8 cellular contexts compared by ENCODE assay signal in genomic region chr15:85795320-85795668, GRCh38. TPM values are rescaled to one million over a fixed set of nuclear protein-coding genes. Genes with fewer than 3 reads are reported as not detected.
DNase-seq lines count a peak whose midpoint lies in the region; ATAC-seq and TF ChIP-seq lines count a peak whose summit lies in the region.

No MANE protein-coding gene starts in this region.

- intact Hi-C loops in spleen (cut with DNase I; ENCODE audit: low total_unique reads) (loop anchor here (10.0 kb wide), 1 partner anchor 60 kb away; no protein-coding TSS in a partner anchor), aorta (cut with DNase I) (loop anchor here in 1 of 2 donors (2.0 to 5.0 kb wide), 2 partner anchors 43 to 66 kb away; no protein-coding TSS in a partner anchor)

- H3K4me3 ChIP-seq in RWPE2 (ENCODE audit: severe bottlenecking) (peak overlapping the region; percentile 94), foreskin fibroblast (ENCODE audit: low read depth in 1 of 2, low read length in 2 of 2) (peak overlapping the region; percentile 58 to 81), spleen (peak overlapping the region; percentile 35 to 95 (median 88)), aorta (ENCODE audit: low read length in 2 of 2) (peak overlapping the region in 1 of 2 donors; percentile 55)

- H3K27me3 ChIP-seq in RWPE2 (ENCODE audit: insufficient read depth, poor library complexity, severe bottlenecking): no peaks in the 10 kb centered on the region
- peaks cover 0 to 15% (median 0%) of the 10 kb centered on the region in 7 donors for H3K27me3 ChIP-seq in spleen (replicated peaks in 1 of 7)
- no peaks in the 10 kb centered on the region for H3K27me3 ChIP-seq in aorta (ENCODE audit: control insufficient read depth in 1 of 2, insufficient read depth in 2 of 2, low read length in 1 of 2)

- WGBS in spleen, 5 donors: 46 to 57% (median 49%) methylated on average over 8 of the region's 8 CpGs
- WGBS in aorta, 2 donors: 30 to 34% methylated on average over 8 of the region's 8 CpGs

- no peak for TF ChIP-seq POLR2A in spleen (IDR thresholded peaks at IDR 0.05)

- peak; percentile 30 for DNase-seq in DMS53 (lab: John Stamatoyannopoulos, UW)
- DNase-seq in DMS53 treated with DMSO at 0.1 percent for 48 hours (lab: John Stamatoyannopoulos, UW; ENCODE audit: unreplicated experiment): no peak
- no peak for DNase-seq in RWPE2 (ENCODE audit: low spot score)
- DNase-seq in foreskin fibroblast: no peak
- DNase-seq in spleen: no peak
- no peak for DNase-seq in HUDEP-2 (lab: John Stamatoyannopoulos, UW; ENCODE audit: unreplicated experiment in 76 of 76)
- no peak for DNase-seq in aorta
- no peak for DNase-seq in effector CD8-positive, alpha-beta T cell (lab: John Stamatoyannopoulos, UW)

- H3K9me3 ChIP-seq in RWPE2 (ENCODE audit: severe bottlenecking) (no peaks in the 10 kb centered on the region), spleen (no peaks in the 10 kb centered on the region), aorta (ENCODE audit: control insufficient read depth, low read length) (no peaks in the 10 kb centered on the region)

- ATAC-seq in RWPE2 (ENCODE audit: low read depth): no peak
- ATAC-seq in aorta (ENCODE audit: low FRiP score): no peak

- H3K27ac ChIP-seq in RWPE2 (ENCODE audit: poor library complexity, severe bottlenecking) (no peak overlapping the region), spleen (peak overlapping the region in 4 of 8 donors; percentile 43 to 89 (median 84)), aorta (ENCODE audit: low read depth in 1 of 2, low read length in 2 of 2) (no peak overlapping the region)

- TF ChIP-seq CTCF in RWPE2 (IDR thresholded peaks at IDR 0.05; ENCODE audit: poor library complexity, severe bottlenecking) (no peak), foreskin fibroblast (IDR thresholded peaks at IDR 0.05; ENCODE audit: low read depth, low read length) (no peak), spleen (IDR thresholded peaks at IDR 0.05 in 8 of 11, conservative IDR thresholded peaks at IDR 0.05 in 3 of 11) (no peak)

- H3K36me3 ChIP-seq in RWPE2 (ENCODE audit: low read depth) (no peaks in the 10 kb centered on the region), spleen (no peaks in the 10 kb centered on the region), aorta (ENCODE audit: control insufficient read depth in 1 of 2, insufficient read depth in 2 of 2, low read length in 1 of 2) (no peaks in the 10 kb centered on the region)

- H3K4me1 ChIP-seq in RWPE2 (ENCODE audit: insufficient read depth, poor library complexity, severe bottlenecking): peaks cover 5% of the 10 kb centered on the region
- peaks cover 0 to 36% (median 28%) of the 10 kb centered on the region in 6 donors for H3K4me1 ChIP-seq in spleen
- no peaks in the 10 kb centered on the region for H3K4me1 ChIP-seq in aorta (ENCODE audit: control insufficient read depth in 1 of 2, insufficient read depth in 2 of 2, low read length in 2 of 2)

RNA-seq across cellular contexts. Expression of gene KLHL25, which starts 0.6 kb away (rescaled TPM):
- 1 to 10 TPM; 2.7 to 4.6 (median 4.0) TPM for total RNA-seq in spleen
- polyA plus RNA-seq in spleen: 1 to 10 TPM in 2 of 3 donors, under 1 TPM in 1; 1.00 to 2.4 (median 1.7) TPM
- total RNA-seq in aorta: 1 to 10 TPM; 6.4 to 9.2 TPM
- 1 to 10 TPM; 1.8 to 4.9 TPM for polyA plus RNA-seq in aorta
